ENCODE assay signal across 8 cellular contexts in the genomic region with DNA sequence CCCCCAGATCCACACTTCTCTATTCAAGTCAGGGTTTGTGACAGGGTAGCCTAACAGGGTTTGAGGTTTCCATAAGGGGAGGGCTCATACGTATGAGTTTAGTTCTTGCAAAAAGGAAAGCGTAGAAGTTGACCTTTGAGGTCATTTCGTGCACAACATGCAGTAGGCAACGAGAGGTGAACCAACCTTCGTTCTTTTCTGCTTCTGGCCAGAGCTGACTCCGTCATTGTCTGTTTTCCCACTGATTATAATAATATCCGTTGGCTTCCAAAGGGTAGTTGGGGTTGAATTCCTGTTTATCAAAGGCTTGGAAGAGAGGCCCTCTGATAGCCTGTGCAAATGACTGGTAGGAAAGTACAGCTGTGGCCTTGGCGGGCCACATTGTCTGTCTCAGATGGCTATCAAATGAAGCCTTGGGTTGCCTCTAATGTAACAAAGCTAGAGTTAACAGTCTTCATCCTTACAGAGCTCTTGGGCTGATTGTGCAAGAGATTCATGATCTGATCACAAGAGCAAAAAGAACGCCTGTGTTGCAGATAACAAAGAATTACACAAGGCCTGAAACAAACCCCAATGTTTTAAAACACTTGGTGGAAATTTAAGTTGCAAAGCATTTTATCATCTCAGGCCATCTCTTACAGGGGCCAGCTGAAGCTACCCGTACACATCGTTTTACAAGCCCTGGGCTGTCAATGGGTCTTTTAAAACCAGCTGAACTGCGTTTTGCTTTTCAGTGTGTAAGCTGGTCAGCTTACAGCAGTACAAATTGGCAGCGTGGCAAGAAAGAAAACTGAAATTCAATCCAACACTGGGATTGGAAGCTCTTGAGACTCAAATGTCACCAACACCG. TPM values are rescaled to one million over a fixed set of nuclear protein-coding genes. Genes with fewer than 3 reads are reported as not detected.
DNase-seq lines count a peak whose midpoint lies in the region; ATAC-seq and TF ChIP-seq lines count a peak whose summit lies in the region.

No MANE protein-coding gene starts in this region.

- WGBS in neuronal stem cell (ENCODE audit: extremely low coverage in 2 of 2, insufficient read length in 2 of 2, insufficient replicate concordance in 1 of 2), 2 donors = no CpG with 5 or more reads among the region's 14 CpGs
- 87 to 91% methylated on average over 7 to 14 of the region's 14 CpGs for WGBS in endodermal cell (ENCODE audit: insufficient coverage in 1 of 2, insufficient read length in 1 of 2), 2 experiments

- no peak overlapping the region for H2BK15ac ChIP-seq in neuronal stem cell (ENCODE audit: low read length)

- H3K27me3 Mint-ChIP-seq in effector memory CD8-positive, alpha-beta T cell = no peaks in the 10 kb centered on the region
- peaks cover 1% of the 10 kb centered on the region for H3K27me3 Mint-ChIP-seq in endodermal cell (ENCODE audit: insufficient read depth)

- H3K36me3 ChIP-seq in neuronal stem cell (replicated peaks in 1 of 2; ENCODE audit: control insufficient read depth in 2 of 2, insufficient read depth in 2 of 2, low read length in 2 of 2) (no peaks in the 10 kb centered on the region), endodermal cell (ENCODE audit: control insufficient read depth, insufficient read depth, low read length) (no peaks in the 10 kb centered on the region)

- H3K4ac ChIP-seq in neuronal stem cell (ENCODE audit: low read length) = no peak overlapping the region

- no peaks in the 10 kb centered on the region for H3K79me1 ChIP-seq in neuronal stem cell (ENCODE audit: low read depth, low read length)

- no peak overlapping the region for H2BK5ac ChIP-seq in neuronal stem cell (ENCODE audit: low read length)

- no peak overlapping the region for H3K27ac ChIP-seq in neuronal stem cell (replicated peaks; ENCODE audit: low read length)
- H3K27ac ChIP-seq in endodermal cell (ENCODE audit: low read depth, low read length) = no peak overlapping the region

- H3K9ac ChIP-seq in neuronal stem cell (ENCODE audit: low read depth, low read length, poor library complexity) = no peak overlapping the region
- no peak overlapping the region for H3K9ac ChIP-seq in endodermal cell (ENCODE audit: extremely low read depth, low read length, poor library complexity, severe bottlenecking)

- peak; percentile 91 for DNase-seq in GF-D8 (lab: John Stamatoyannopoulos, UW)
- peak; percentile 67 for DNase-seq in OCI-M1 (lab: John Stamatoyannopoulos, UW)
- DNase-seq in effector memory CD8-positive, alpha-beta T cell = peak in 1 of 3 experiments; percentile 6
- no peak for DNase-seq in neuronal stem cell (ENCODE audit: low spot score)
- no peak for DNase-seq in endodermal cell
- DNase-seq in HK-2 (ENCODE audit: unreplicated experiment) = no peak

- no peak overlapping the region for H3K23ac ChIP-seq in neuronal stem cell (ENCODE audit: low read depth, low read length, poor library complexity)

- H3K4me3 Mint-ChIP-seq in effector memory CD8-positive, alpha-beta T cell = peak overlapping the region; percentile 40 to 75
- H3K4me3 Mint-ChIP-seq in endodermal cell = no peak overlapping the region

- no peaks in the 10 kb centered on the region for H3K27me3 ChIP-seq in neuronal stem cell (ENCODE audit: control insufficient read depth in 3 of 3, insufficient read depth in 3 of 3, low read depth in 1 of 3, low read length in 3 of 3)
- peaks cover 7% of the 10 kb centered on the region for H3K27me3 ChIP-seq in endodermal cell (ENCODE audit: control insufficient read depth, insufficient read depth, low read length, poor library complexity, severe bottlenecking)

- H3K4me1 ChIP-seq in neuronal stem cell (ENCODE audit: control insufficient read depth in 2 of 2, insufficient read depth in 1 of 2, low read depth in 1 of 2, low read length in 2 of 2) (peaks cover 0 to 9% of the 10 kb centered on the region in 2 donors), endodermal cell (ENCODE audit: control insufficient read depth, insufficient read depth, low read length) (no peaks in the 10 kb centered on the region)

- H3K4me3 ChIP-seq in neuronal stem cell (ENCODE audit: low read length in 2 of 2) (no peak overlapping the region), endodermal cell (ENCODE audit: low read length) (no peak overlapping the region)

- H3K36me3 Mint-ChIP-seq in effector memory CD8-positive, alpha-beta T cell (ENCODE audit: insufficient read depth) = peaks cover 28% of the 10 kb centered on the region
- no peaks in the 10 kb centered on the region for H3K36me3 Mint-ChIP-seq in endodermal cell (ENCODE audit: low read depth)

- peak overlapping the region; percentile 51 for H2AFZ ChIP-seq in neuronal stem cell (ENCODE audit: low read length)

- no peak for TF ChIP-seq CTCF in endodermal cell (conservative IDR thresholded peaks at IDR 0.05)

- H3K4me2 ChIP-seq in neuronal stem cell (ENCODE audit: insufficient read depth, low read length, poor library complexity, severe bottlenecking) = no peak overlapping the region

- no peak overlapping the region for H4K91ac ChIP-seq in neuronal stem cell (ENCODE audit: low read depth, low read length, poor library complexity)

- peaks cover 54 to 64% of the 10 kb centered on the region in 2 donors for H3K4me1 Mint-ChIP-seq in effector memory CD8-positive, alpha-beta T cell (ENCODE audit: low read depth in 2 of 2)
- H3K4me1 Mint-ChIP-seq in endodermal cell = no peaks in the 10 kb centered on the region

- no peak overlapping the region for H2AK5ac ChIP-seq in neuronal stem cell (ENCODE audit: low read depth, low read length)

- H3K14ac ChIP-seq in neuronal stem cell (ENCODE audit: low read length) = no peak overlapping the region

- no peak for ATAC-seq in effector memory CD8-positive, alpha-beta T cell (replicated peaks)
- ATAC-seq in GM19035 (IDR thresholded peaks at IDR 0.05; ENCODE audit: unreplicated experiment) (no peak), GM18909 (IDR thresholded peaks at IDR 0.05; ENCODE audit: poor library complexity, unreplicated experiment) (no peak)

- H3K9me3 Mint-ChIP-seq in effector memory CD8-positive, alpha-beta T cell = no peaks in the 10 kb centered on the region
- peaks cover 50% of the 10 kb centered on the region for H3K9me3 Mint-ChIP-seq in endodermal cell

- H3K27ac Mint-ChIP-seq in effector memory CD8-positive, alpha-beta T cell = peak overlapping the region; percentile 95
- no peak overlapping the region for H3K27ac Mint-ChIP-seq in endodermal cell

- H2BK120ac ChIP-seq in neuronal stem cell (ENCODE audit: low read depth, low read length) = no peak overlapping the region

- H3K9me3 ChIP-seq in neuronal stem cell (replicated peaks in 1 of 2; ENCODE audit: control insufficient read depth in 2 of 2, insufficient read depth in 1 of 2, low read depth in 1 of 2, low read length in 2 of 2) = no peaks in the 10 kb centered on the region
- no peaks in the 10 kb centered on the region for H3K9me3 ChIP-seq in endodermal cell (ENCODE audit: control insufficient read depth, low read length)

- H2BK12ac ChIP-seq in neuronal stem cell (ENCODE audit: low read length) = no peak overlapping the region

- no peak overlapping the region for H3K18ac ChIP-seq in neuronal stem cell (ENCODE audit: low read length)

- H4K8ac ChIP-seq in neuronal stem cell (ENCODE audit: low read depth, low read length) = no peak overlapping the region

RNA-seq across cellular contexts. Expression of a gene that starts 46.1 kb away (rescaled TPM):
- polyA plus RNA-seq in neuronal stem cell (2013, experiment 1 of 2) = not detected
- polyA plus RNA-seq in neuronal stem cell (2013, experiment 2 of 2) = not detected
- total RNA-seq in endodermal cell = not detected
- polyA plus RNA-seq in endodermal cell (2013, experiment 1 of 2) = not detected
- not detected for polyA plus RNA-seq in endodermal cell (2013, experiment 2 of 2)

Comparison
In these comparisons a context has a peak if more than half of its experiments do, and no peak if none do; other contexts are left out.
1. DNase-seq: peak in GF-D8 (single experiment) and OCI-M1 (single experiment); none in neuronal stem cell (single experiment), endodermal cell (single experiment) and HK-2 (single experiment).